11 cellular contexts compared by ENCODE assay signal in genomic region chr12:92921877-92922276, GRCh38. TPM values are rescaled to one million over a fixed set of nuclear protein-coding genes. Genes with fewer than 3 reads are reported as not detected.
DNase-seq lines count a peak whose midpoint lies in the region; ATAC-seq and TF ChIP-seq lines count a peak whose summit lies in the region.
"Had no signal": no experiment of that assay in that cellular context is flagged by ENCODE, and none has a peak within 500 bp of the region (broad histone marks: within the 10 kb centered on the region; RNA-seq: fewer than 3 reads in every experiment).

No MANE protein-coding gene starts in this region.

- ATAC-seq in GM18867 (IDR thresholded peaks at IDR 0.05; ENCODE audit: unreplicated experiment) (peak; percentile 74), HG02588 (IDR thresholded peaks at IDR 0.05; ENCODE audit: unreplicated experiment) (peak; percentile 77), HG03460 (IDR thresholded peaks at IDR 0.05; ENCODE audit: unreplicated experiment) (peak; percentile 86)
- ATAC-seq: left lung had no signal

- no peak for TF ChIP-seq CTCF in GM10266 (IDR thresholded peaks at IDR 0.05; ENCODE audit: control insufficient read depth, insufficient read depth, low read depth, missing control alignments)

- DNase-seq in GM10266 (ENCODE audit: extremely low spot score), result peak; percentile 49
- DNase-seq in ureter (ENCODE audit: low spot score), result no peak
- no peak for DNase-seq in HUDEP-2 (lab: John Stamatoyannopoulos, UW; ENCODE audit: unreplicated experiment in 76 of 76)
- no peak for DNase-seq in DMS 273 treated with DMSO at 0.1 percent for 48 hours (lab: John Stamatoyannopoulos, UW)
- no peak for DNase-seq in NCI-H1436 treated with DMSO at 0.1 percent for 48 hours (lab: John Stamatoyannopoulos, UW)
- DNase-seq: CD8-positive, alpha-beta memory T cell; left lung; NCI-H2171 treated with DMSO at 0.1 percent for 48 hours had no signal

RNA-seq across cellular contexts. Expression of gene EEA1, which starts 7.2 kb away (rescaled TPM):
- total RNA-seq in ureter, result 46.3 TPM
